8 cellular contexts compared by ENCODE assay signal in genomic region chr6:138772596-138773176, GRCh38. TPM values are rescaled to one million over a fixed set of nuclear protein-coding genes. Genes with fewer than 3 reads are reported as not detected.
DNase-seq lines count a peak whose midpoint lies in the region; ATAC-seq and TF ChIP-seq lines count a peak whose summit lies in the region.

No MANE protein-coding gene starts in this region.

- peak overlapping the region; percentile 86 for H3K4me2 ChIP-seq in DND-41 (ENCODE audit: insufficient read depth, low read length)

- peak overlapping the region; percentile 63 for H3K9ac ChIP-seq in DND-41 (ENCODE audit: low read depth, low read length)

- H3K9me3 ChIP-seq in DND-41 (ENCODE audit: insufficient read depth, low read length, severe bottlenecking) (no peaks in the 10 kb centered on the region), ascending aorta (no peaks in the 10 kb centered on the region), lung (ENCODE audit: control insufficient read depth in 2 of 2, insufficient read depth in 1 of 2, low read length in 1 of 2) (no peaks in the 10 kb centered on the region)

- peaks cover 16% of the 10 kb centered on the region for H3K79me2 ChIP-seq in DND-41 (ENCODE audit: insufficient read depth, low read length)

- H2AFZ ChIP-seq in DND-41 (ENCODE audit: low read depth, low read length) = peak overlapping the region; percentile 89

- H3K27me3 ChIP-seq in DND-41 (ENCODE audit: insufficient read depth, low read length, poor library complexity) = no peaks in the 10 kb centered on the region
- no peaks in the 10 kb centered on the region for H3K27me3 ChIP-seq in ascending aorta
- H3K27me3 ChIP-seq in lung (ENCODE audit: control insufficient read depth, insufficient read depth) = no peaks in the 10 kb centered on the region

- DNase-seq in DND-41 (no peak), ascending aorta (ENCODE audit: low spot score in 2 of 2) (no peak), lung (ENCODE audit: low spot score) (no peak), ecto neural progenitor cell (ENCODE audit: low spot score) (no peak), DMS114 treated with DMSO at 0.1 percent for 48 hours (lab: John Stamatoyannopoulos, UW; ENCODE audit: unreplicated experiment) (no peak)

- H3K27ac ChIP-seq in DND-41 (ENCODE audit: low read length) (peak overlapping the region; percentile 98), ascending aorta (peak overlapping the region; percentile 84 to 96), lung (ENCODE audit: low read depth in 1 of 2, low read length in 1 of 2) (peak overlapping the region; percentile 45 to 100)

- H3K4me1 ChIP-seq in DND-41 (ENCODE audit: insufficient read depth, low read length) (peaks cover 28% of the 10 kb centered on the region), ascending aorta (peaks cover 0 to 17% of the 10 kb centered on the region in 2 donors), lung (ENCODE audit: control insufficient read depth in 2 of 2, insufficient read depth in 2 of 2, low read length in 2 of 2) (peaks cover 1 to 7% of the 10 kb centered on the region in 2 donors)

- ATAC-seq in DND-41 (ENCODE audit: insufficient read depth, low read depth) = 0 out of 3 replicates have a peak, but pooled peaks have one; percentile 0
- ATAC-seq in HG03521 (IDR thresholded peaks at IDR 0.05; ENCODE audit: unreplicated experiment) = peak; percentile 0
- no peak for ATAC-seq in lung (ENCODE audit: insufficient read depth, low FRiP score)
- ATAC-seq in HG02623 (IDR thresholded peaks at IDR 0.05; ENCODE audit: unreplicated experiment) = no peak
- ATAC-seq in HG03045 (IDR thresholded peaks at IDR 0.05; ENCODE audit: unreplicated experiment) = no peak

- no peak for TF ChIP-seq CTCF in DND-41 (IDR thresholded peaks at IDR 0.05; ENCODE audit: borderline replicate concordance, extremely low read depth, low read length, poor library complexity, severe bottlenecking)
- no peak for TF ChIP-seq CTCF in ascending aorta (IDR thresholded peaks at IDR 0.05)
- no peak for TF ChIP-seq CTCF in lung (IDR thresholded peaks at IDR 0.05; ENCODE audit: control extremely low read depth, extremely low read depth)

- intact Hi-C loops in ascending aorta (cut with DNase I) = loop anchor here (2.0 to 10.0 kb wide), 6 partner anchors 80 to 905 kb away; partner anchors contain the start of genes HEBP2, HECA, PERP and REPS1

- H4K20me1 ChIP-seq in DND-41 (ENCODE audit: insufficient read depth, low read length) = no peaks in the 10 kb centered on the region

- H3K4me3 ChIP-seq in DND-41 (ENCODE audit: low read depth in 1 of 2, low read length in 2 of 2) = peak overlapping the region; percentile 49 to 86; a peak in 3 of 4 replicates
- H3K4me3 ChIP-seq in ascending aorta = peak overlapping the region; percentile 67 to 92
- H3K4me3 ChIP-seq in lung = peak overlapping the region; percentile 18

- no peaks in the 10 kb centered on the region for H3K36me3 ChIP-seq in DND-41 (ENCODE audit: insufficient read depth, low read length)
- peaks cover 0 to 19% of the 10 kb centered on the region in 2 donors for H3K36me3 ChIP-seq in ascending aorta
- H3K36me3 ChIP-seq in lung (ENCODE audit: control insufficient read depth in 2 of 2, insufficient read depth in 2 of 2, low read length in 2 of 2) = peaks cover 0 to 1% of the 10 kb centered on the region in 2 donors

- WGBS in lung, 2 donors = 20 to 24% methylated on average over 8 of the region's 8 CpGs

RNA-seq across cellular contexts. Expression of gene CCDC28A, which starts 0.9 kb away (rescaled TPM):
- total RNA-seq in ascending aorta (0.32 TPM), lung (10 to 100 TPM; 15.1 to 30.8 TPM)
- polyA plus RNA-seq in lung = 10 to 100 TPM; 21.4 to 27.6 TPM

RNA-seq across cellular contexts. Expression of gene ECT2L, which starts 23.2 kb away (rescaled TPM):
- total RNA-seq in ascending aorta (not detected), lung (10 to 100 TPM; 13.4 to 15.3 TPM)
- polyA plus RNA-seq in lung = 1 to 10 TPM; 2.1 to 4.0 TPM

Comparison
In these comparisons a context has a peak if more than half of its experiments do, and no peak if none do; other contexts are left out.
1. ATAC-seq: peak in DND-41 (single experiment) and HG03521 (single experiment); none in lung (single experiment), HG02623 (single experiment) and HG03045 (single experiment).
2. H3K4me3 ChIP-seq: peak in every context shown above with its lines; median percentile 80 in ascending aorta; 68 in DND-41; 18 in lung.
3. RNA of gene CCDC28A, which starts 0.9 kb away (total RNA-seq): 15.1 to 30.8 TPM in lung; 0.32 TPM in ascending aorta (single experiment); every median in the first group is over 10 times any median in the second.
4. RNA of gene ECT2L, which starts 23.2 kb away (total RNA-seq): 13.4 to 15.3 TPM in lung; not detected in ascending aorta (single experiment); every median in the first group is over 10 times any median in the second.
5. Peak in every context shown above with its lines, with median percentiles within 50 percentile points of each other: H3K27ac ChIP-seq.